Comparison of ENCODE assay signal across 17 cellular contexts in genomic region chr13:29523199-29523931, GRCh38.
A peak's percentile ranks its signal among the peaks of the same experiment; 100 is the strongest.
DNase-seq lines count a peak whose midpoint lies in the region; ATAC-seq, FAIRE-seq and TF ChIP-seq lines count a peak whose summit lies in the region.
"Had no signal": no experiment of that assay in that cellular context is flagged by ENCODE, and none has a peak within 500 bp of the region (broad histone marks: within the 10 kb centered on the region; RNA-seq: fewer than 3 reads in every experiment).

No MANE protein-coding gene starts in this region.

- H3F3A ChIP-seq in neural progenitor cell (ENCODE audit: low read depth), result no peaks in the 10 kb centered on the region

- no peak overlapping the region for H3K4me2 ChIP-seq in HepG2 (ENCODE audit: low read depth, low read length)
- H3K4me2 ChIP-seq in neural progenitor cell, result no peak overlapping the region

- ATAC-seq in HepG2 (no peak), HG03097 (IDR thresholded peaks at IDR 0.05; ENCODE audit: low FRiP score, unreplicated experiment) (no peak), SK-N-SH treated with all-trans-retinoic acid at 6 μM for 48 hours (no peak)
- ATAC-seq: stimulated activated naive CD8-positive, alpha-beta T cell treated with anti-CD3 and anti-CD28 coated beads, Interleukin-15, amount 100 ng/mL, for 72 hours had no signal

- peak overlapping the region; percentile 50 for H3K27ac Mint-ChIP-seq in neural progenitor cell
- H3K27ac Mint-ChIP-seq: activated naive CD8-positive, alpha-beta T cell; dendritic cell treated with granulocyte-macrophage colony-stimulating factor and Interleukin-4, amounts not matched to agents 40 ng/mL and 50 ng/mL, for 4 days had no signal

- TF ChIP-seq POLR2A in HepG2 (IDR thresholded peaks at IDR 0.05; ENCODE audit: insufficient read depth in 1 of 2, low read depth in 2 of 2, low read length in 2 of 2), result no peak

- H3K9me3 ChIP-seq in liver (ENCODE audit: control insufficient read depth in 4 of 4, low read length in 3 of 4) (no peaks in the 10 kb centered on the region), HepG2 (ENCODE audit: low read length) (no peaks in the 10 kb centered on the region), neural progenitor cell (ENCODE audit: low read depth) (no peaks in the 10 kb centered on the region)
- H3K9me3 ChIP-seq: Caco-2 had no signal

- peaks cover 23% of the 10 kb centered on the region for H3K4me1 Mint-ChIP-seq in neural progenitor cell
- H3K4me1 Mint-ChIP-seq: stimulated activated naive CD8-positive, alpha-beta T cell treated with anti-CD3 and anti-CD28 coated beads, Interleukin-15, amount 100 ng/mL, for 72 hours had no signal

- DNase-seq in HepG2 (ENCODE audit: low spot score) (no peak), fibroblast of the aortic adventitia (ENCODE audit: low read depth) (peak; percentile 96), neural progenitor cell (ENCODE audit: low spot score) (no peak), NCI-H1436 (lab: John Stamatoyannopoulos, UW) (no peak)
- DNase-seq in stimulated activated CD4-positive, alpha-beta T cell treated with anti-CD3 and anti-CD28 coated beads, Interleukin-4, amount 100 ng/mL, for 24 hours, result no peak
- DNase-seq: Caco-2; foreskin melanocyte; naive B cell; NCI-H2171; stimulated activated naive CD8-positive, alpha-beta T cell treated with anti-CD3 and anti-CD28 coated beads, Interleukin-15, amount 100 ng/mL, for 72 hours had no signal

- peaks cover 26% of the 10 kb centered on the region for H3K36me3 Mint-ChIP-seq in neural progenitor cell

- no peak overlapping the region for H3K4me3 Mint-ChIP-seq in neural progenitor cell
- H3K4me3 Mint-ChIP-seq: activated naive CD8-positive, alpha-beta T cell; dendritic cell treated with granulocyte-macrophage colony-stimulating factor and Interleukin-4, amounts not matched to agents 40 ng/mL and 50 ng/mL, for 4 days; naive B cell; stimulated activated naive CD8-positive, alpha-beta T cell treated with anti-CD3 and anti-CD28 coated beads, Interleukin-15, amount 100 ng/mL, for 72 hours had no signal

- no peaks in the 10 kb centered on the region for H3K27me3 ChIP-seq in liver (ENCODE audit: control insufficient read depth in 4 of 4, insufficient read depth in 4 of 4, low read length in 3 of 4)
- no peaks in the 10 kb centered on the region for H3K27me3 ChIP-seq in HepG2 (ENCODE audit: control insufficient read depth in 1 of 2, insufficient read depth in 2 of 2, low read length in 2 of 2)
- no peaks in the 10 kb centered on the region for H3K27me3 ChIP-seq in neural progenitor cell

- CTCF ChIA-PET in HepG2 (lab: Yijun Ruan, JAX; ENCODE audit: low intra/inter-chr PET ratio, low total read pairs), result no interaction called here

- intact Hi-C loops in HepG2 (cut with micrococcal nuclease; ENCODE audit: unreplicated experiment), result no loop called here

- peak overlapping the region; percentile 16 to 19 for H3K27ac ChIP-seq in liver (ENCODE audit: low read depth in 1 of 2, low read length in 2 of 2)
- H3K27ac ChIP-seq in HepG2 (ENCODE audit: extremely low read length, insufficient read depth, low read length), result no peak overlapping the region
- no peak overlapping the region for H3K27ac ChIP-seq in neural progenitor cell
- H3K27ac ChIP-seq: SK-N-MC had no signal

- no peaks in the 10 kb centered on the region for H3K79me2 ChIP-seq in HepG2 (ENCODE audit: insufficient read depth, low read length)
- no peaks in the 10 kb centered on the region for H3K79me2 ChIP-seq in neural progenitor cell (ENCODE audit: low read depth)

- TF ChIP-seq RAD21 in liver (IDR thresholded peaks at IDR 0.05) (no peak), HepG2 (CRISPR knock-in tag; IDR thresholded peaks at IDR 0.05) (no peak)

- POLR2A ChIA-PET in HepG2 (lab: Yijun Ruan, JAX), result no interaction called here

- H3K9ac ChIP-seq in liver (ENCODE audit: low read depth in 1 of 2, low read length in 2 of 2) (no peak overlapping the region), HepG2 (ENCODE audit: insufficient read depth, low read depth, low read length) (no peak overlapping the region), neural progenitor cell (no peak overlapping the region)

- no peaks in the 10 kb centered on the region for H3K9me3 Mint-ChIP-seq in neural progenitor cell
- H3K9me3 Mint-ChIP-seq: dendritic cell treated with granulocyte-macrophage colony-stimulating factor and Interleukin-4, amounts not matched to agents 40 ng/mL and 50 ng/mL, for 4 days; naive B cell; stimulated activated naive CD8-positive, alpha-beta T cell treated with anti-CD3 and anti-CD28 coated beads, Interleukin-15, amount 100 ng/mL, for 72 hours had no signal

- in situ Hi-C loops in HepG2 (cut with HindIII; ENCODE audit: extremely low pct_ligation_motif_present, low pct_unique_long_range_greater_than_20kb), result no loop called here

- H2AFZ ChIP-seq in HepG2 (ENCODE audit: low read length), result no peak overlapping the region
- H2AFZ ChIP-seq in neural progenitor cell (replicated peaks), result no peak overlapping the region

- H3K4me1 ChIP-seq in liver (ENCODE audit: control insufficient read depth in 4 of 4, insufficient read depth in 4 of 4, low read length in 3 of 4), result no peaks in the 10 kb centered on the region
- H3K4me1 ChIP-seq in HepG2 (ENCODE audit: insufficient read depth, low read length), result no peaks in the 10 kb centered on the region
- H3K4me1 ChIP-seq in neural progenitor cell, result no peaks in the 10 kb centered on the region
- H3K4me1 ChIP-seq: Caco-2 had no signal

- TF ChIP-seq EP300 in HepG2 (IDR thresholded peaks at IDR 0.05; ENCODE audit: low read depth in 2 of 2, low read length in 2 of 2) (no peak), HepG2 (CRISPR knock-in tag; IDR thresholded peaks at IDR 0.05; ENCODE audit: borderline replicate concordance) (no peak)

- TF ChIP-seq CTCF in liver (IDR thresholded peaks at IDR 0.05; ENCODE audit: low read depth, low read length, missing input control) (no peak), HepG2 (CRISPR knock-in tag; IDR thresholded peaks at IDR 0.05) (no peak), fibroblast of the aortic adventitia (IDR thresholded peaks at IDR 0.05; ENCODE audit: insufficient read depth, low read length) (peak; percentile 27), neural progenitor cell (IDR thresholded peaks at IDR 0.05) (no peak)

- BruUV-seq in HepG2 (replicated peaks; lab: Mats Ljungman, UMichigan), result no TSS peak

- peaks cover 2% of the 10 kb centered on the region for H3K27me3 Mint-ChIP-seq in neural progenitor cell (ENCODE audit: insufficient read depth, low read depth)
- H3K27me3 Mint-ChIP-seq: activated naive CD8-positive, alpha-beta T cell; dendritic cell treated with granulocyte-macrophage colony-stimulating factor and Interleukin-4, amounts not matched to agents 40 ng/mL and 50 ng/mL, for 4 days; naive B cell; stimulated activated naive CD8-positive, alpha-beta T cell treated with anti-CD3 and anti-CD28 coated beads, Interleukin-15, amount 100 ng/mL, for 72 hours had no signal

- H3K36me3 ChIP-seq in liver (ENCODE audit: control insufficient read depth in 4 of 4, insufficient read depth in 3 of 4, low read depth in 1 of 4, low read length in 3 of 4) (peaks cover 0 to 3% (median under 1%) of the 10 kb centered on the region in 4 donors), HepG2 (replicated peaks in 1 of 2; ENCODE audit: control insufficient read depth in 1 of 2, insufficient read depth in 2 of 2, low read length in 2 of 2) (peaks cover 47 to 79% of the 10 kb centered on the region in 2 experiments; a peak in 4 of 5 replicates), neural progenitor cell (no peaks in the 10 kb centered on the region)

- no peak for FAIRE-seq in HepG2 (lab: Jason Lieb, UNC)
- FAIRE-seq: A204.1 had no signal

- H4K20me1 ChIP-seq in HepG2 (ENCODE audit: insufficient read depth, low read length), result peaks cover 2% of the 10 kb centered on the region
- no peaks in the 10 kb centered on the region for H4K20me1 ChIP-seq in neural progenitor cell (ENCODE audit: low read depth)

- 94% methylated on average over 23 of the region's 23 CpGs for WGBS in liver
- WGBS in HepG2 (ENCODE audit: low lambda C conversion rate), result 99% methylated on average over 14 of the region's 23 CpGs

- H3K4me3 ChIP-seq in liver (ENCODE audit: low read depth in 1 of 3, low read length in 3 of 3) (no peak overlapping the region), HepG2 (replicated peaks in 1 of 3; ENCODE audit: insufficient read depth in 1 of 3, low read depth in 2 of 3, low read length in 3 of 3) (no peak overlapping the region), fibroblast of the aortic adventitia (ENCODE audit: low read depth, low read length) (no peak overlapping the region), neural progenitor cell (no peak overlapping the region)
- H3K4me3 ChIP-seq: SK-N-MC had no signal

TF ChIP-seq in liver, 16 proteins besides CTCF, POLR2A, EP300 and RAD21 (continues in another document):
- TF ChIP-seq GABPA (IDR thresholded peaks at IDR 0.05 in 1 of 2, conservative IDR thresholded peaks at IDR 0.05 in 1 of 2), result no peak
- no peak for TF ChIP-seq EGR1 (IDR thresholded peaks at IDR 0.05; ENCODE audit: low read depth in 2 of 2)
- TF ChIP-seq ATF3 (IDR thresholded peaks at IDR 0.05), result no peak
- no peak for TF ChIP-seq HNF4G (IDR thresholded peaks at IDR 0.05)
- no peak for TF ChIP-seq FOXA2 (IDR thresholded peaks at IDR 0.05)
- TF ChIP-seq YY1 (IDR thresholded peaks at IDR 0.05), result no peak

TF ChIP-seq in HepG2, 621 proteins besides CTCF, POLR2A, EP300 and RAD21:
- TF ChIP-seq TCF7L2 (IDR thresholded peaks at IDR 0.05; ENCODE audit: low read depth, low read length) (no peak), JUN (CRISPR knock-in tag; IDR thresholded peaks at IDR 0.05) (no peak), ZNF772 (CRISPR knock-in tag; IDR thresholded peaks at IDR 0.05) (no peak), FOXM1 (CRISPR knock-in tag; IDR thresholded peaks at IDR 0.05) (no peak), NFE2L2 (IDR thresholded peaks at IDR 0.05; ENCODE audit: low read length) (no peak), ZNF33A (CRISPR knock-in tag; IDR thresholded peaks at IDR 0.05; ENCODE audit: borderline replicate concordance) (no peak)

TF ChIP-seq in SK-N-SH treated with all-trans-retinoic acid at 6 μM for 48 hours, 23 proteins besides CTCF, POLR2A, EP300 and RAD21 (continues in another document):
- no peak for TF ChIP-seq TCF4 (CRISPR knock-in tag; IDR thresholded peaks at IDR 0.05; ENCODE audit: borderline replicate concordance)
- TF ChIP-seq CSRNP3 (CRISPR knock-in tag; IDR thresholded peaks at IDR 0.05), result no peak
- no peak for TF ChIP-seq ISL1 (CRISPR knock-in tag; IDR thresholded peaks at IDR 0.05)

Comparison
In these comparisons a context has a peak if more than half of its experiments do, and no peak if none do; other contexts are left out.
1. H3K27ac ChIP-seq: peak in liver (2 of 2); none in HepG2 (single experiment) and neural progenitor cell (single experiment).